ENCODE assay signal across 8 cellular contexts in the genomic region with DNA sequence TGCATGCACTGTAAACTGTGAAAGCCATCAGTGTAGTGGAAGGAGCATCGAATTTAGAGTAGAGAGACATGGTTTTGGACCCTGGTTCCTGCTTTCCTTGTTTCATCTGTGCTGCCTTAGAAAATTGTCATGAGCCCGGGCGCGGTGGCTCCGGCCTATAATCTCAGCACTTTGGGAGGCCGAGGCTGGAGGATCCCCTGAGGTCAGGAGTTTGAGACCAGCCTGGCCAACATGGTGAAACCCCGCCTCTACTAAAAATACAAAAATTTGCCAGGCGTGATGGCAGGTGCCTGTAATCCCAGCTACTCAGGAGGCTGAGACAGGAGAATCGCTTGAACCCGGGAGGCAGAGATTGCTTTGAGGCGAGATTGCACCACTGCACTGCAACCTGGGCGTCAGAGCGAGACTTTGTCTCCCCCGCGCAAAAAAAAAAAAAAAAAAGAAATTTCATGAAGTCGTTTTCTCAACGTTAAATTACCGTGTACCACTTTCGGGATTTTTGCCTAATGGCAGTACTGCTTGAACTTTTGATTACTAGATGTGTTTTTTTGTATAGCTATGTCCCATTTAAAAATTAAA. TPM values are rescaled to one million over a fixed set of nuclear protein-coding genes. Genes with fewer than 3 reads are reported as not detected.
A peak's percentile ranks its signal among the peaks of the same experiment; 100 is the strongest.
DNase-seq lines count a peak whose midpoint lies in the region; ATAC-seq lines count a peak whose summit lies in the region.

No MANE protein-coding gene starts in this region.

- H2BK5ac ChIP-seq in neuronal stem cell (ENCODE audit: low read length) = peak overlapping the region; percentile 98

- H3K36me3 ChIP-seq in NT2/D1 (ENCODE audit: insufficient read depth, insufficient read length, low read length) (peaks cover 22% of the 10 kb centered on the region), endocrine pancreas (ENCODE audit: control insufficient read depth, insufficient read depth, low read length) (no peaks in the 10 kb centered on the region), neuronal stem cell (replicated peaks in 1 of 2; ENCODE audit: control insufficient read depth in 2 of 2, insufficient read depth in 2 of 2, low read length in 2 of 2) (peaks cover 4 to 18% of the 10 kb centered on the region in 2 donors)

- no peak overlapping the region for H2AK5ac ChIP-seq in neuronal stem cell (ENCODE audit: low read depth, low read length)

- H2BK120ac ChIP-seq in neuronal stem cell (ENCODE audit: low read depth, low read length) = no peak overlapping the region

- H2AFZ ChIP-seq in neuronal stem cell (ENCODE audit: low read length) = peak overlapping the region; percentile 99

- H3K79me1 ChIP-seq in neuronal stem cell (ENCODE audit: low read depth, low read length) = peaks cover 5% of the 10 kb centered on the region

- WGBS in neuronal stem cell (ENCODE audit: extremely low coverage in 2 of 2, insufficient read length in 2 of 2, insufficient replicate concordance in 1 of 2), 2 donors = no CpG with 5 or more reads among the region's 19 CpGs

- ATAC-seq in HG02970 (IDR thresholded peaks at IDR 0.05; ENCODE audit: low FRiP score, unreplicated experiment) (no peak), HG03342 (IDR thresholded peaks at IDR 0.05; ENCODE audit: unreplicated experiment) (no peak), GM21390 (IDR thresholded peaks at IDR 0.05; ENCODE audit: unreplicated experiment) (no peak)

- H2BK15ac ChIP-seq in neuronal stem cell (ENCODE audit: low read length) = no peak overlapping the region

- DNase-seq in CD1c-positive myeloid dendritic cell (ENCODE audit: extremely low spot score) = peak; percentile 7
- no peak for DNase-seq in NT2/D1 (ENCODE audit: low read depth, low spot score)
- DNase-seq in neuronal stem cell (ENCODE audit: low spot score) = no peak
- no peak for DNase-seq in NCI-H446 treated with DMSO at 0.1 percent for 48 hours (lab: John Stamatoyannopoulos, UW)

- H4K91ac ChIP-seq in neuronal stem cell (ENCODE audit: low read depth, low read length, poor library complexity) = no peak overlapping the region

- H3K4me2 ChIP-seq in neuronal stem cell (ENCODE audit: insufficient read depth, low read length, poor library complexity, severe bottlenecking) = peak overlapping the region; percentile 83

- H3K18ac ChIP-seq in neuronal stem cell (ENCODE audit: low read length) = no peak overlapping the region

- H3K27ac ChIP-seq in neuronal stem cell (replicated peaks; ENCODE audit: low read length) = no peak overlapping the region

- peak overlapping the region; percentile 94 for H3K4me3 ChIP-seq in NT2/D1 (ENCODE audit: insufficient read length, low read depth)
- H3K4me3 ChIP-seq in endocrine pancreas (ENCODE audit: control insufficient read depth, insufficient read depth, low read length) = peak overlapping the region; percentile 62
- peak overlapping the region; percentile 66 to 94 for H3K4me3 ChIP-seq in neuronal stem cell (ENCODE audit: low read length in 2 of 2)

- H3K23ac ChIP-seq in neuronal stem cell (ENCODE audit: low read depth, low read length, poor library complexity) = peak overlapping the region; percentile 73

- peak overlapping the region; percentile 87 for H3K9ac ChIP-seq in NT2/D1 (ENCODE audit: insufficient read length, low read depth)
- H3K9ac ChIP-seq in endocrine pancreas (ENCODE audit: control insufficient read depth, insufficient read depth, low read length) = peak overlapping the region; percentile 94
- H3K9ac ChIP-seq in neuronal stem cell (ENCODE audit: low read depth, low read length, poor library complexity) = peak overlapping the region; percentile 50

- H3K27me3 ChIP-seq in NT2/D1 (ENCODE audit: insufficient read depth, insufficient read length) (no peaks in the 10 kb centered on the region), endocrine pancreas (ENCODE audit: control insufficient read depth, insufficient read depth, low read length) (no peaks in the 10 kb centered on the region), neuronal stem cell (ENCODE audit: control insufficient read depth in 3 of 3, insufficient read depth in 3 of 3, low read depth in 1 of 3, low read length in 3 of 3) (no peaks in the 10 kb centered on the region)

- no peak overlapping the region for H3K14ac ChIP-seq in neuronal stem cell (ENCODE audit: low read length)

- H2BK12ac ChIP-seq in neuronal stem cell (ENCODE audit: low read length) = no peak overlapping the region

- H3K9me3 ChIP-seq in NT2/D1 (ENCODE audit: insufficient read depth, low read length) = no peaks in the 10 kb centered on the region
- H3K9me3 ChIP-seq in endocrine pancreas (ENCODE audit: control insufficient read depth, low read length) = no peaks in the 10 kb centered on the region
- no peaks in the 10 kb centered on the region for H3K9me3 ChIP-seq in neuronal stem cell (replicated peaks in 1 of 2; ENCODE audit: control insufficient read depth in 2 of 2, insufficient read depth in 1 of 2, low read depth in 1 of 2, low read length in 2 of 2)

- no peak overlapping the region for H4K8ac ChIP-seq in neuronal stem cell (ENCODE audit: low read depth, low read length)

- no peaks in the 10 kb centered on the region for H3K4me1 ChIP-seq in NT2/D1 (ENCODE audit: insufficient read depth, insufficient read length)
- H3K4me1 ChIP-seq in endocrine pancreas (ENCODE audit: control insufficient read depth, insufficient read depth, low read length) = peaks cover 9% of the 10 kb centered on the region
- H3K4me1 ChIP-seq in neuronal stem cell (ENCODE audit: control insufficient read depth in 2 of 2, insufficient read depth in 1 of 2, low read depth in 1 of 2, low read length in 2 of 2) = no peaks in the 10 kb centered on the region

- H3K4ac ChIP-seq in neuronal stem cell (ENCODE audit: low read length) = no peak overlapping the region

RNA-seq across cellular contexts. Expression of gene COQ7, which starts 0.9 kb away (rescaled TPM):
- 14.2 TPM for polyA plus RNA-seq in neuronal stem cell (2013, experiment 1 of 2)
- polyA plus RNA-seq in neuronal stem cell (2013, experiment 2 of 2) = 14.4 TPM

RNA-seq across cellular contexts. Expression of gene ITPRIPL2, which starts 45.4 kb away (rescaled TPM):
- polyA plus RNA-seq in neuronal stem cell (2013, experiment 1 of 2) = 3.2 TPM
- 3.5 TPM for polyA plus RNA-seq in neuronal stem cell (2013, experiment 2 of 2)
